8 cellular contexts compared by ENCODE assay signal in genomic region chr5:151158287-151158661, GRCh38. TPM values are rescaled to one million over a fixed set of nuclear protein-coding genes. Genes with fewer than 3 reads are reported as not detected.
DNase-seq lines count a peak whose midpoint lies in the region; ATAC-seq and TF ChIP-seq lines count a peak whose summit lies in the region.

No MANE protein-coding gene starts in this region.

- H3K36me3 Mint-ChIP-seq in activated CD8-positive, alpha-beta memory T cell treated with anti-CD3 and anti-CD28 coated beads, Interleukin-2, amount 10 ng/mL, durations not matched to agents 7 days and 5 days: peaks cover 20% of the 10 kb centered on the region
- H3K36me3 Mint-ChIP-seq in activated CD8-positive, alpha-beta T cell treated with anti-CD3 and anti-CD28 coated beads for 36 hours (ENCODE audit: low read depth): peaks cover 25% of the 10 kb centered on the region

- H3K4me1 Mint-ChIP-seq in activated CD8-positive, alpha-beta memory T cell treated with anti-CD3 and anti-CD28 coated beads, Interleukin-2, amount 10 ng/mL, durations not matched to agents 7 days and 5 days: peaks cover 29% of the 10 kb centered on the region
- peaks cover 33% of the 10 kb centered on the region for H3K4me1 Mint-ChIP-seq in activated CD8-positive, alpha-beta T cell treated with anti-CD3 and anti-CD28 coated beads for 36 hours (ENCODE audit: low read depth)
- H3K4me1 Mint-ChIP-seq in stimulated activated naive CD8-positive, alpha-beta T cell treated with anti-CD3 and anti-CD28 coated beads, Interleukin-15, amount 100 ng/mL, for 72 hours: peaks cover 61% of the 10 kb centered on the region

- no peak for DNase-seq in activated CD8-positive, alpha-beta memory T cell treated with anti-CD3 and anti-CD28 coated beads, Interleukin-2, amount 10 ng/mL, durations not matched to agents 7 days and 5 days
- no peak for DNase-seq in activated CD8-positive, alpha-beta memory T cell treated with anti-CD3 and anti-CD28 coated beads for 24 hours
- peak; percentile 67 for DNase-seq in activated CD8-positive, alpha-beta T cell treated with anti-CD3 and anti-CD28 coated beads for 36 hours
- DNase-seq in stimulated activated naive CD8-positive, alpha-beta T cell treated with anti-CD3 and anti-CD28 coated beads, Interleukin-15, amount 100 ng/mL, for 72 hours: peak in 1 of 2 donors; percentile 30
- no peak for DNase-seq in EL
- DNase-seq in hepatic stellate cell (ENCODE audit: low spot score): no peak

- no peak for TF ChIP-seq CTCF in activated CD8-positive, alpha-beta T cell treated with anti-CD3 and anti-CD28 coated beads for 36 hours (IDR thresholded peaks at IDR 0.05)

- H3K36me3 ChIP-seq in iPS-15b (ENCODE audit: control insufficient read depth, insufficient read depth, low read length): no peaks in the 10 kb centered on the region

- H3K9me3 ChIP-seq in iPS-15b (ENCODE audit: control insufficient read depth, insufficient read depth, low read length): no peaks in the 10 kb centered on the region

- no peaks in the 10 kb centered on the region for H3K27me3 Mint-ChIP-seq in activated CD8-positive, alpha-beta memory T cell treated with anti-CD3 and anti-CD28 coated beads, Interleukin-2, amount 10 ng/mL, durations not matched to agents 7 days and 5 days
- no peaks in the 10 kb centered on the region for H3K27me3 Mint-ChIP-seq in activated CD8-positive, alpha-beta T cell treated with anti-CD3 and anti-CD28 coated beads for 36 hours
- no peaks in the 10 kb centered on the region for H3K27me3 Mint-ChIP-seq in stimulated activated naive CD8-positive, alpha-beta T cell treated with anti-CD3 and anti-CD28 coated beads, Interleukin-15, amount 100 ng/mL, for 72 hours

- CTCF ChIA-PET in activated CD8-positive, alpha-beta memory T cell treated with anti-CD3 and anti-CD28 coated beads, Interleukin-2, amount 10 ng/mL, durations not matched to agents 7 days and 5 days (lab: Charles Lee): interaction anchor here (0.6 to 3.4 kb wide), 10 partner anchors 8 to 106 kb away, joined by 3 to 30 read pairs (median 4); no protein-coding TSS in a partner anchor
- CTCF ChIA-PET in activated CD8-positive, alpha-beta T cell treated with anti-CD3 and anti-CD28 coated beads for 36 hours (lab: Charles Lee): interaction anchor here (1.0 to 3.5 kb wide), 5 partner anchors 28 to 55 kb away, joined by 3 to 25 read pairs (median 4); no protein-coding TSS in a partner anchor

- H3K9me3 Mint-ChIP-seq in activated CD8-positive, alpha-beta memory T cell treated with anti-CD3 and anti-CD28 coated beads, Interleukin-2, amount 10 ng/mL, durations not matched to agents 7 days and 5 days (ENCODE audit: low read depth): no peaks in the 10 kb centered on the region
- H3K9me3 Mint-ChIP-seq in activated CD8-positive, alpha-beta T cell treated with anti-CD3 and anti-CD28 coated beads for 36 hours: no peaks in the 10 kb centered on the region
- H3K9me3 Mint-ChIP-seq in stimulated activated naive CD8-positive, alpha-beta T cell treated with anti-CD3 and anti-CD28 coated beads, Interleukin-15, amount 100 ng/mL, for 72 hours: no peaks in the 10 kb centered on the region

- H3K27ac Mint-ChIP-seq in activated CD8-positive, alpha-beta memory T cell treated with anti-CD3 and anti-CD28 coated beads, Interleukin-2, amount 10 ng/mL, durations not matched to agents 7 days and 5 days: peak overlapping the region; percentile 94
- peak overlapping the region; percentile 89 for H3K27ac Mint-ChIP-seq in activated CD8-positive, alpha-beta T cell treated with anti-CD3 and anti-CD28 coated beads for 36 hours
- peak overlapping the region; percentile 59 to 60 for H3K27ac Mint-ChIP-seq in stimulated activated naive CD8-positive, alpha-beta T cell treated with anti-CD3 and anti-CD28 coated beads, Interleukin-15, amount 100 ng/mL, for 72 hours

- no peak overlapping the region for H3K9ac ChIP-seq in iPS-15b (ENCODE audit: low read depth, low read length)

- H3K27me3 ChIP-seq in iPS-15b (ENCODE audit: control insufficient read depth, insufficient read depth, low read length): no peaks in the 10 kb centered on the region

- peak overlapping the region; percentile 94 for H3K4me3 Mint-ChIP-seq in activated CD8-positive, alpha-beta memory T cell treated with anti-CD3 and anti-CD28 coated beads, Interleukin-2, amount 10 ng/mL, durations not matched to agents 7 days and 5 days
- peak overlapping the region; percentile 95 for H3K4me3 Mint-ChIP-seq in activated CD8-positive, alpha-beta T cell treated with anti-CD3 and anti-CD28 coated beads for 36 hours
- H3K4me3 Mint-ChIP-seq in stimulated activated naive CD8-positive, alpha-beta T cell treated with anti-CD3 and anti-CD28 coated beads, Interleukin-15, amount 100 ng/mL, for 72 hours: peak overlapping the region; percentile 88 to 98

- POLR2A ChIA-PET in activated CD8-positive, alpha-beta T cell treated with anti-CD3 and anti-CD28 coated beads for 36 hours (lab: Charles Lee): interaction anchor here (0.6 to 1.6 kb wide), 2 partner anchors 76 to 88 kb away, joined by 3 to 4 read pairs; no protein-coding TSS in a partner anchor

- H3K4me3 ChIP-seq in iPS-15b (ENCODE audit: low read depth, low read length): peak overlapping the region; percentile 72

- ATAC-seq in activated CD8-positive, alpha-beta memory T cell treated with anti-CD3 and anti-CD28 coated beads, Interleukin-2, amount 10 ng/mL, durations not matched to agents 7 days and 5 days: no peak
- no peak for ATAC-seq in activated CD8-positive, alpha-beta T cell treated with anti-CD3 and anti-CD28 coated beads for 36 hours
- no peak for ATAC-seq in stimulated activated naive CD8-positive, alpha-beta T cell treated with anti-CD3 and anti-CD28 coated beads, Interleukin-15, amount 100 ng/mL, for 72 hours
- no peak for ATAC-seq in HG03354 (IDR thresholded peaks at IDR 0.05; ENCODE audit: poor library complexity, severe bottlenecking, unreplicated experiment)

- H3K4me1 ChIP-seq in iPS-15b (ENCODE audit: control insufficient read depth, insufficient read depth, low read length): peaks cover 19% of the 10 kb centered on the region

- intact Hi-C loops in activated CD8-positive, alpha-beta T cell treated with anti-CD3 and anti-CD28 coated beads for 36 hours (cut with micrococcal nuclease): no loop called here

RNA-seq across cellular contexts. Expression of gene ANXA6, which starts 0.7 kb away (rescaled TPM):
- 100 to 1,000 TPM; 623 to 640 TPM for total RNA-seq in activated CD8-positive, alpha-beta memory T cell treated with anti-CD3 and anti-CD28 coated beads, Interleukin-2, amount 10 ng/mL, durations not matched to agents 7 days and 5 days
- total RNA-seq in activated CD8-positive, alpha-beta T cell treated with anti-CD3 and anti-CD28 coated beads for 36 hours: 100 to 1,000 TPM; 328 to 336 TPM
